In the genomic region with DNA sequence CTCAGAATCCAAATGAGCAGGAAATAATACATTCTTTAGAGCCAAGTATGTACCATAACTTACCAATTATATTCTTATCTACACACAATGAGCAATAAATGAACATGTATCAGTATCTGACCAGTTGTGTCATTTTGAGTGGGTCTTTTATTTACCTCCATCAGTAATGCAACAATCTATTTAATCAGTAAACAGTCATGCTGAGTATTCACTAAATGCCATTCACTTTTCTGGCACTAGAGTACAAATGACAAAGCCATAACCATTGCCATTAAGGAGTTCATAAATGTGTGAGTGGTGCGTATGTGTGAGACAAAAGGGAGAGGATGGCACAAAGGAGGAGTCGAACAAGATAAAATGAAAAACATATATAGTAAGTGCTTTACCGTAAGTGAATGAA, we compare ENCODE assay signal across 11 cellular contexts. TPM values are rescaled to one million over a fixed set of nuclear protein-coding genes. Genes with fewer than 3 reads are reported as not detected.
A peak's percentile ranks its signal among the peaks of the same experiment; 100 is the strongest.
DNase-seq lines count a peak whose midpoint lies in the region; ATAC-seq, FAIRE-seq and TF ChIP-seq lines count a peak whose summit lies in the region.
"Had no signal": no experiment of that assay in that cellular context is flagged by ENCODE, and none has a peak within 500 bp of the region (broad histone marks: within the 10 kb centered on the region; RNA-seq: fewer than 3 reads in every experiment).

No MANE protein-coding gene starts in this region.

- FAIRE-seq in urothelium cell line (lab: Jason Lieb, UNC), result no peak
- FAIRE-seq: G401.6 had no signal

- no peaks in the 10 kb centered on the region for H3K9me3 Mint-ChIP-seq in IgD-negative memory B cell
- H3K9me3 Mint-ChIP-seq in mesothelial cell of epicardium, result no peaks in the 10 kb centered on the region

- peaks cover 14 to 28% (median 18%) of the 10 kb centered on the region in 3 donors for H3K4me1 Mint-ChIP-seq in IgD-negative memory B cell
- peaks cover 19% of the 10 kb centered on the region for H3K4me1 Mint-ChIP-seq in T-helper 17 cell
- peaks cover 28% of the 10 kb centered on the region for H3K4me1 Mint-ChIP-seq in mesothelial cell of epicardium

- peak overlapping the region; percentile 11 to 97 (median 63) for H3K27ac Mint-ChIP-seq in IgD-negative memory B cell
- peak overlapping the region; percentile 99 for H3K27ac Mint-ChIP-seq in T-helper 17 cell
- H3K27ac Mint-ChIP-seq in mesothelial cell of epicardium, result peak overlapping the region; percentile 27

- no peak for TF ChIP-seq CTCF in mesothelial cell of epicardium (IDR thresholded peaks at IDR 0.05; ENCODE audit: unreplicated experiment)

- DNase-seq in NCI-H1105 treated with DMSO at 0.1 percent for 48 hours (lab: John Stamatoyannopoulos, UW) (peak; percentile 61), NCI-H1105 (lab: John Stamatoyannopoulos, UW) (no peak), T-helper 17 cell (no peak), mesothelial cell of epicardium (ENCODE audit: low spot score in 2 of 2, unreplicated experiment in 2 of 2) (no peak), GM19240 (ENCODE audit: insufficient read length, low spot score) (no peak), urothelium cell line (ENCODE audit: low spot score) (no peak)
- DNase-seq: GOT3 had no signal

- H3K4me3 Mint-ChIP-seq in IgD-negative memory B cell, result peak overlapping the region; percentile 4 to 99 (median 54)
- H3K4me3 Mint-ChIP-seq in T-helper 17 cell, result no peak overlapping the region
- H3K4me3 Mint-ChIP-seq in mesothelial cell of epicardium, result peak overlapping the region; percentile 36

- no peaks in the 10 kb centered on the region for H3K9me3 ChIP-seq in T-helper 17 cell (ENCODE audit: control insufficient read depth, low read length, poor library complexity, severe bottlenecking)
- H3K9me3 ChIP-seq: neutrophil had no signal

- H3K27me3 Mint-ChIP-seq in IgD-negative memory B cell (peaks cover 1% of the 10 kb centered on the region), T-helper 17 cell (peaks cover 11% of the 10 kb centered on the region), mesothelial cell of epicardium (ENCODE audit: low read depth) (no peaks in the 10 kb centered on the region)

- H3K36me3 Mint-ChIP-seq in IgD-negative memory B cell, result peaks cover 3% of the 10 kb centered on the region
- peaks cover 3% of the 10 kb centered on the region for H3K36me3 Mint-ChIP-seq in T-helper 17 cell (ENCODE audit: low read depth)
- peaks cover 2% of the 10 kb centered on the region for H3K36me3 Mint-ChIP-seq in mesothelial cell of epicardium

- no peak for ATAC-seq in T-helper 17 cell
- ATAC-seq in GM21526 (IDR thresholded peaks at IDR 0.05; ENCODE audit: low FRiP score, unreplicated experiment), result no peak

RNA-seq across cellular contexts. Expression of gene STRAP, which starts 1.5 kb away (rescaled TPM):
- polyA plus RNA-seq in IgD-negative memory B cell, result 95.2 TPM
- total RNA-seq in T-helper 17 cell, result 100 to 1,000 TPM in 1 of 2 donors, 10 to 100 TPM in 1; 98.1 to 108 TPM
- 108 to 110 TPM (median 109 TPM) in 3 replicates for total RNA-seq in mesothelial cell of epicardium

RNA-seq across cellular contexts. Expression of gene DERA, which starts 30.4 kb away (rescaled TPM):
- 29.9 TPM for polyA plus RNA-seq in IgD-negative memory B cell
- total RNA-seq in T-helper 17 cell, result 10 to 100 TPM; 10.9 to 12.3 TPM
- 17.8 to 20.9 TPM (median 18.4 TPM) in 3 replicates for total RNA-seq in mesothelial cell of epicardium

Comparison
In these comparisons a context has a peak if more than half of its experiments do, and no peak if none do; other contexts are left out.
1. H3K27ac Mint-ChIP-seq: peak in every context shown above with its lines; median percentile 99 in T-helper 17 cell; 63 in IgD-negative memory B cell; 27 in mesothelial cell of epicardium.